Comparison of ENCODE assay signal across 8 cellular contexts in genomic region chr14:73762375-73762822, GRCh38. TPM values are rescaled to one million over a fixed set of nuclear protein-coding genes. Genes with fewer than 3 reads are reported as not detected.
DNase-seq lines count a peak whose midpoint lies in the region; ATAC-seq and TF ChIP-seq lines count a peak whose summit lies in the region.

No MANE protein-coding gene starts in this region.

- peaks cover 64% of the 10 kb centered on the region for H3K4me1 Mint-ChIP-seq in activated CD4-positive, alpha-beta memory T cell treated with anti-CD3 and anti-CD28 coated beads for 36 hours (ENCODE audit: low read depth)
- peaks cover 59 to 81% of the 10 kb centered on the region in 2 donors for H3K4me1 Mint-ChIP-seq in natural killer cell

- CTCF ChIA-PET in activated CD4-positive, alpha-beta memory T cell treated with anti-CD3 and anti-CD28 coated beads for 36 hours (lab: Charles Lee), result interaction anchor here (0.6 to 1.7 kb wide), 8 partner anchors 9 to 191 kb away, joined by 3 to 7 read pairs (median 4); no protein-coding TSS in a partner anchor

- H3K27me3 ChIP-seq in H7 (ENCODE audit: control insufficient read depth, insufficient read depth, low read length) (peaks cover 10% of the 10 kb centered on the region), aorta (ENCODE audit: control insufficient read depth in 1 of 2, insufficient read depth in 2 of 2, low read length in 1 of 2) (no peaks in the 10 kb centered on the region)

- H3K4me1 ChIP-seq in aorta (ENCODE audit: control insufficient read depth in 1 of 2, insufficient read depth in 2 of 2, low read length in 2 of 2), result no peaks in the 10 kb centered on the region

- intact Hi-C loops in activated CD4-positive, alpha-beta memory T cell treated with anti-CD3 and anti-CD28 coated beads for 36 hours (cut with micrococcal nuclease), result loop anchor here (1.0 to 5.0 kb wide), 2 partner anchors 8 to 255 kb away; partner anchors contain the start of genes BBOF1 and ENTPD5
- intact Hi-C loops in natural killer cell (cut with micrococcal nuclease), result loop anchor here (1.0 kb wide), 1 partner anchor 8 kb away; no protein-coding TSS in a partner anchor
- intact Hi-C loops in aorta (cut with DNase I), result no loop called here

- H3K4me3 ChIP-seq in H7 (ENCODE audit: insufficient read depth, low read depth, low read length), result no peak overlapping the region
- no peak overlapping the region for H3K4me3 ChIP-seq in aorta (ENCODE audit: low read length in 2 of 2)

- H3K36me3 ChIP-seq in H7 (replicated peaks; ENCODE audit: control insufficient read depth, insufficient read depth, low read length), result no peaks in the 10 kb centered on the region
- no peaks in the 10 kb centered on the region for H3K36me3 ChIP-seq in aorta (ENCODE audit: control insufficient read depth in 1 of 2, insufficient read depth in 2 of 2, low read length in 1 of 2)

- H3K27me3 Mint-ChIP-seq in activated CD4-positive, alpha-beta memory T cell treated with anti-CD3 and anti-CD28 coated beads for 36 hours, result no peaks in the 10 kb centered on the region
- no peaks in the 10 kb centered on the region for H3K27me3 Mint-ChIP-seq in natural killer cell (ENCODE audit: low read depth in 2 of 2)

- H3K9me3 Mint-ChIP-seq in activated CD4-positive, alpha-beta memory T cell treated with anti-CD3 and anti-CD28 coated beads for 36 hours, result no peaks in the 10 kb centered on the region
- no peaks in the 10 kb centered on the region for H3K9me3 Mint-ChIP-seq in natural killer cell

- POLR2A ChIA-PET in activated CD4-positive, alpha-beta memory T cell treated with anti-CD3 and anti-CD28 coated beads for 36 hours (lab: Charles Lee), result interaction anchor here (1.0 to 11.0 kb wide), 7 partner anchors 9 to 124 kb away, joined by 3 to 211 read pairs (median 10); partner anchors contain the start of gene ZNF410

- ATAC-seq in GM21423 (IDR thresholded peaks at IDR 0.05; ENCODE audit: unreplicated experiment), result peak; percentile 29
- ATAC-seq in natural killer cell, result peak in 2 of 3 donors; percentile 13 to 14
- ATAC-seq in aorta (ENCODE audit: low FRiP score), result no peak

- H3K4me3 Mint-ChIP-seq in activated CD4-positive, alpha-beta memory T cell treated with anti-CD3 and anti-CD28 coated beads for 36 hours, result peak overlapping the region; percentile 59
- H3K4me3 Mint-ChIP-seq in natural killer cell, result peak overlapping the region; percentile 63

- DNase-seq in DMS53 treated with DMSO at 0.1 percent for 48 hours (lab: John Stamatoyannopoulos, UW; ENCODE audit: unreplicated experiment), result peak; percentile 42
- DNase-seq in activated CD4-positive, alpha-beta memory T cell treated with anti-CD3 and anti-CD28 coated beads for 36 hours, result peak; percentile 79
- no peak for DNase-seq in natural killer cell
- no peak for DNase-seq in H7
- no peak for DNase-seq in NCI-H2107 treated with DMSO at 0.1 percent for 48 hours (lab: John Stamatoyannopoulos, UW; ENCODE audit: unreplicated experiment)
- no peak for DNase-seq in aorta
- DNase-seq in NCI-H69 (lab: John Stamatoyannopoulos, UW), result no peak

- peak overlapping the region; percentile 99 for H3K27ac Mint-ChIP-seq in activated CD4-positive, alpha-beta memory T cell treated with anti-CD3 and anti-CD28 coated beads for 36 hours
- H3K27ac Mint-ChIP-seq in natural killer cell, result peak overlapping the region; percentile 96 to 98

- no peak overlapping the region for H3K27ac ChIP-seq in aorta (ENCODE audit: low read depth in 1 of 2, low read length in 2 of 2)

- H3K9me3 ChIP-seq in aorta (ENCODE audit: control insufficient read depth, low read length), result no peaks in the 10 kb centered on the region

- WGBS in aorta, 2 donors, result 76 to 78% methylated on average over 8 of the region's 8 CpGs

- TF ChIP-seq CTCF in natural killer cell (IDR thresholded peaks at IDR 0.05), result no peak

- H3K36me3 Mint-ChIP-seq in activated CD4-positive, alpha-beta memory T cell treated with anti-CD3 and anti-CD28 coated beads for 36 hours, result peaks cover 16% of the 10 kb centered on the region
- no peaks in the 10 kb centered on the region for H3K36me3 Mint-ChIP-seq in natural killer cell

RNA-seq across cellular contexts. Expression of gene PNMA1, which starts 48.2 kb away (rescaled TPM):
- 10 to 100 TPM; 28.2 to 28.3 TPM for total RNA-seq in activated CD4-positive, alpha-beta memory T cell treated with anti-CD3 and anti-CD28 coated beads for 36 hours
- total RNA-seq in natural killer cell (10 to 100 TPM; 26.0 to 32.3 (median 28.9) TPM), aorta (10 to 100 TPM; 36.7 to 45.5 TPM)
- total RNA-seq in H7 (2014; rRNA removed; shearing (Covaris generic)), result 18.0 and 18.1 TPM in 2 replicates
- 10 to 100 TPM; 22.4 to 35.2 TPM for polyA plus RNA-seq in aorta

Comparison
In these comparisons a context has a peak if more than half of its experiments do, and no peak if none do; other contexts are left out.
1. DNase-seq: peak in DMS53 treated with DMSO at 0.1 percent for 48 hours (single experiment) and activated CD4-positive, alpha-beta memory T cell treated with anti-CD3 and anti-CD28 coated beads for 36 hours (single experiment); none in natural killer cell (single experiment), H7 (single experiment), NCI-H2107 treated with DMSO at 0.1 percent for 48 hours (single experiment), aorta (0 of 2) and NCI-H69 (single experiment).
2. intact Hi-C loops: an anchor here in activated CD4-positive, alpha-beta memory T cell treated with anti-CD3 and anti-CD28 coated beads for 36 hours (1.0 to 5.0 kb wide) and natural killer cell (1.0 kb wide); none called in aorta.